ENCODE assay signal across 25 cellular contexts in genomic region chr10:90921906-90922305, GRCh38. TPM values are rescaled to one million over a fixed set of nuclear protein-coding genes. Genes with fewer than 3 reads are reported as not detected.
DNase-seq lines count a peak whose midpoint lies in the region; ATAC-seq, FAIRE-seq and TF ChIP-seq lines count a peak whose summit lies in the region.
"Had no signal": no experiment of that assay in that cellular context is flagged by ENCODE, and none has a peak within 500 bp of the region (broad histone marks: within the 10 kb centered on the region; RNA-seq: fewer than 3 reads in every experiment).

No MANE protein-coding gene starts in this region.

- no peaks in the 10 kb centered on the region for H3K9me1 ChIP-seq in endothelial cell of umbilical vein (replicated peaks; ENCODE audit: control insufficient read depth, extremely low read depth, insufficient read depth, low read length)

- peaks cover 18% of the 10 kb centered on the region for H3K36me3 Mint-ChIP-seq in HFFc6 (ENCODE audit: low read depth)
- H3K36me3 Mint-ChIP-seq: naive thymus-derived CD4-positive, alpha-beta T cell had no signal

- no CpG with 5 or more reads among the region's 3 CpGs for WGBS in trophoblast cell (ENCODE audit: extremely low coverage, insufficient coverage, insufficient read length)
- 93 to 94% methylated on average over 3 of the region's 3 CpGs for WGBS in GM23248 (ENCODE audit: low coverage in 1 of 2, low lambda C conversion rate in 2 of 2, missing lambda C conversion rate in 2 of 2), 2 experiments

- TF ChIP-seq CTCF in HFFc6 (IDR thresholded peaks at IDR 0.05) (no peak), endothelial cell of umbilical vein (IDR thresholded peaks at IDR 0.05; ENCODE audit: extremely low read depth in 1 of 2, insufficient read depth in 1 of 2, low read depth in 1 of 2, low read length in 2 of 2) (no peak)

- no peaks in the 10 kb centered on the region for H3K27me3 ChIP-seq in ACC112 (ENCODE audit: insufficient read depth, low read length)
- no peaks in the 10 kb centered on the region for H3K27me3 ChIP-seq in endothelial cell of umbilical vein (ENCODE audit: control insufficient read depth in 2 of 2, insufficient read depth in 2 of 2, low read length in 2 of 2)
- no peaks in the 10 kb centered on the region for H3K27me3 ChIP-seq in trophoblast cell (ENCODE audit: insufficient read depth, low read length)
- H3K27me3 ChIP-seq in GM23248 (replicated peaks; ENCODE audit: insufficient read depth), result no peaks in the 10 kb centered on the region
- H3K27me3 ChIP-seq: suprapubic skin had no signal

- H3K9me2 ChIP-seq in GM23248 (ENCODE audit: insufficient read depth), result no peaks in the 10 kb centered on the region

- H4K20me1 ChIP-seq in endothelial cell of umbilical vein (replicated peaks; ENCODE audit: control insufficient read depth, extremely low read depth, insufficient read depth, low read length), result no peaks in the 10 kb centered on the region
- no peaks in the 10 kb centered on the region for H4K20me1 ChIP-seq in GM23248 (ENCODE audit: insufficient read depth)

- TF ChIP-seq POLR2A in endothelial cell of umbilical vein (IDR thresholded peaks at IDR 0.05; ENCODE audit: low read depth, low read length), result no peak

- no peak overlapping the region for H3K18ac ChIP-seq in trophoblast cell (ENCODE audit: low read length)

- peak overlapping the region; percentile 83 for H2BK120ac ChIP-seq in trophoblast cell (ENCODE audit: insufficient read depth, low read length, poor library complexity)

- H2AK5ac ChIP-seq in trophoblast cell (ENCODE audit: low read length), result no peak overlapping the region

- H3K4me3 Mint-ChIP-seq in HFFc6, result no peak overlapping the region
- H3K4me3 Mint-ChIP-seq: activated naive CD8-positive, alpha-beta T cell treated with anti-CD3 and anti-CD28 coated beads, Interleukin-2, amount 50 U/mL, for 24 hours; activated T-cell treated with anti-CD3 and anti-CD28 coated beads, Interleukin-2, amount 50 U/mL, for 72 hours; central memory CD8-positive, alpha-beta T cell; IgD-negative memory B cell; naive thymus-derived CD4-positive, alpha-beta T cell; T-helper 17 cell had no signal

- H4K12ac ChIP-seq in trophoblast cell (ENCODE audit: low read depth, low read length), result no peak overlapping the region

- peaks cover 11% of the 10 kb centered on the region for H3K79me1 ChIP-seq in trophoblast cell (ENCODE audit: low read length)

- H3K27ac ChIP-seq in ACC112 (ENCODE audit: low read depth, low read length) (peak overlapping the region; percentile 87), endothelial cell of umbilical vein (ENCODE audit: insufficient read depth, low read depth, low read length) (peak overlapping the region; percentile 82), trophoblast cell (ENCODE audit: low read depth, low read length) (peak overlapping the region; percentile 46), GM23248 (no peak overlapping the region; the same call in 1 of the 2 replicates)
- H3K27ac ChIP-seq: esophagus squamous epithelium, foreskin keratinocyte, SK-N-MC, skin epidermis, suprapubic skin had no signal

- BruUV-seq in endothelial cell of umbilical vein (replicated peaks; lab: Mats Ljungman, UMichigan), result TSS peak; percentile 43

- H3K4me1 ChIP-seq in ACC112 (ENCODE audit: control insufficient read depth, insufficient read depth, low read length, unreplicated experiment), result peaks cover 50% of the 10 kb centered on the region
- peaks cover 21% of the 10 kb centered on the region for H3K4me1 ChIP-seq in endothelial cell of umbilical vein (ENCODE audit: control insufficient read depth, extremely low read depth, insufficient read depth, low read length)
- peaks cover 0 to 2% of the 10 kb centered on the region in 2 experiments for H3K4me1 ChIP-seq in trophoblast cell (ENCODE audit: control insufficient read depth in 1 of 2, insufficient read depth in 2 of 2, low read length in 2 of 2)
- H3K4me1 ChIP-seq in GM23248 (ENCODE audit: insufficient read depth), result peaks cover 32% of the 10 kb centered on the region
- H3K4me1 ChIP-seq: esophagus squamous epithelium, suprapubic skin had no signal

- ATAC-seq in HG03521 (IDR thresholded peaks at IDR 0.05; ENCODE audit: unreplicated experiment) (no peak), GM18519 (IDR thresholded peaks at IDR 0.05; ENCODE audit: low FRiP score, unreplicated experiment) (no peak)
- ATAC-seq in activated CD4-positive, CD25-positive, alpha-beta regulatory T cell treated with anti-CD3 and anti-CD28 coated beads, Interleukin-2, amount 50 U/mL, for 24 hours, result no peak
- ATAC-seq: activated naive CD8-positive, alpha-beta T cell treated with anti-CD3 and anti-CD28 coated beads, Interleukin-2, amount 50 U/mL, for 24 hours; activated T-cell treated with anti-CD3 and anti-CD28 coated beads, Interleukin-2, amount 50 U/mL, for 72 hours; naive thymus-derived CD4-positive, alpha-beta T cell; T-helper 17 cell had no signal

- FAIRE-seq in endothelial cell of umbilical vein (lab: Jason Lieb, UNC), result no peak
- FAIRE-seq: GM12892 had no signal

- no peaks in the 10 kb centered on the region for H3F3A ChIP-seq in GM23248 (ENCODE audit: insufficient read depth)

- H3K36me3 ChIP-seq in ACC112 (ENCODE audit: insufficient read depth, low read length), result peaks cover 22% of the 10 kb centered on the region
- H3K36me3 ChIP-seq in endothelial cell of umbilical vein (ENCODE audit: control insufficient read depth in 2 of 2, extremely low read depth in 1 of 2, insufficient read depth in 2 of 2, low read length in 2 of 2), result peaks cover 0 to 22% of the 10 kb centered on the region in 2 experiments
- peaks cover 5 to 7% of the 10 kb centered on the region in 2 experiments for H3K36me3 ChIP-seq in trophoblast cell (ENCODE audit: control insufficient read depth in 1 of 2, insufficient read depth in 2 of 2, low read length in 2 of 2)
- H3K36me3 ChIP-seq in GM23248 (ENCODE audit: low read depth), result no peaks in the 10 kb centered on the region
- H3K36me3 ChIP-seq: esophagus squamous epithelium, suprapubic skin had no signal

- no peak for DNase-seq in HFFc6
- DNase-seq in endothelial cell of umbilical vein (ENCODE audit: low read depth, low spot score), result no peak
- DNase-seq in trophoblast cell, result no peak
- DNase-seq in GM23248, result no peak
- DNase-seq: activated CD4-positive, alpha-beta T cell treated with anti-CD3 and anti-CD28 coated beads, Interleukin-2, amount 50 U/mL, for 48 hours; activated naive CD8-positive, alpha-beta T cell treated with anti-CD3 and anti-CD28 coated beads, Interleukin-2, amount 50 U/mL, for 24 hours; activated T-cell treated with anti-CD3 and anti-CD28 coated beads, Interleukin-2, amount 50 U/mL, for 72 hours; C1 segment of cervical spinal cord; esophagus squamous epithelium; naive thymus-derived CD4-positive, alpha-beta T cell; NCI-H2107; NCI-H774; stimulated activated naive CD4-positive, alpha-beta T cell treated with Interleukin-2 at 50 U/mL for 16 hours; T-helper 17 cell had no signal

- H2AFZ ChIP-seq in ACC112 (ENCODE audit: low read length, unreplicated experiment), result no peak overlapping the region
- no peak overlapping the region for H2AFZ ChIP-seq in endothelial cell of umbilical vein (ENCODE audit: low read depth, low read length)
- no peak overlapping the region for H2AFZ ChIP-seq in trophoblast cell (ENCODE audit: insufficient read depth, low read length, poor library complexity)
- H2AFZ ChIP-seq in GM23248, result no peak overlapping the region

- CTCF ChIA-PET in endothelial cell of umbilical vein (lab: Charles Lee), result interaction anchor here (1.0 to 4.7 kb wide), 6 partner anchors 8 to 329 kb away, joined by 3 to 27 read pairs (median 12); no protein-coding TSS in a partner anchor

- H3K27me3 Mint-ChIP-seq in HFFc6 (ENCODE audit: insufficient read depth), result no peaks in the 10 kb centered on the region
- H3K27me3 Mint-ChIP-seq: IgD-negative memory B cell had no signal

- H3K4ac ChIP-seq in trophoblast cell (ENCODE audit: low read depth, low read length), result no peak overlapping the region

- peaks cover 31% of the 10 kb centered on the region for H3K79me2 ChIP-seq in ACC112 (ENCODE audit: control insufficient read depth, insufficient read depth, low read length, unreplicated experiment)
- peaks cover 41% of the 10 kb centered on the region for H3K79me2 ChIP-seq in endothelial cell of umbilical vein (ENCODE audit: control insufficient read depth, insufficient read depth, low read length)
- peaks cover 3% of the 10 kb centered on the region for H3K79me2 ChIP-seq in trophoblast cell (ENCODE audit: control insufficient read depth, insufficient read depth, low read length, poor library complexity)
- H3K79me2 ChIP-seq in GM23248 (ENCODE audit: insufficient read depth), result no peaks in the 10 kb centered on the region

- peaks cover 68% of the 10 kb centered on the region for H3K4me1 Mint-ChIP-seq in HFFc6 (ENCODE audit: low read depth)
- H3K4me1 Mint-ChIP-seq: activated naive CD8-positive, alpha-beta T cell treated with anti-CD3 and anti-CD28 coated beads, Interleukin-2, amount 50 U/mL, for 24 hours; central memory CD8-positive, alpha-beta T cell; T-helper 17 cell had no signal

- H3K14ac ChIP-seq in trophoblast cell (ENCODE audit: low read length), result no peak overlapping the region

- H2BK5ac ChIP-seq in trophoblast cell (ENCODE audit: low read depth, low read length, poor library complexity), result peak overlapping the region; percentile 72

- H3K4me2 ChIP-seq in endothelial cell of umbilical vein (ENCODE audit: insufficient read depth, low read length) (peak overlapping the region; percentile 46), trophoblast cell (ENCODE audit: low read length) (no peak overlapping the region), GM23248 (ENCODE audit: unreplicated experiment) (no peak overlapping the region)

- H3K9ac ChIP-seq in endothelial cell of umbilical vein (replicated peaks; ENCODE audit: extremely low read depth, insufficient read depth, low read length), result peak overlapping the region; percentile 62
- H3K9ac ChIP-seq in trophoblast cell (ENCODE audit: low read length), result no peak overlapping the region
- H3K9ac ChIP-seq in GM23248, result no peak overlapping the region

- POLR2A ChIA-PET in endothelial cell of umbilical vein (lab: Charles Lee), result interaction anchor here (0.6 to 3.2 kb wide), 3 partner anchors 9 to 325 kb away, joined by 3 to 71 read pairs (median 22); no protein-coding TSS in a partner anchor

- intact Hi-C loops in endothelial cell of umbilical vein (cut with micrococcal nuclease), result loop anchor here (1.0 to 2.0 kb wide), 5 partner anchors 9 to 488 kb away; partner anchors contain the start of gene HECTD2

- dilution Hi-C loops in endothelial cell of umbilical vein (cut with MboI; ENCODE audit: extremely low pct_ligation_motif_present, low sequenced_read_pairs), result no loop called here

- peak overlapping the region; percentile 35 for H4K91ac ChIP-seq in trophoblast cell (ENCODE audit: low read depth, low read length)

- H3K27ac Mint-ChIP-seq in HFFc6, result peak overlapping the region; percentile 74
- H3K27ac Mint-ChIP-seq: activated naive CD8-positive, alpha-beta T cell treated with anti-CD3 and anti-CD28 coated beads, Interleukin-2, amount 50 U/mL, for 24 hours; activated T-cell treated with anti-CD3 and anti-CD28 coated beads, Interleukin-2, amount 50 U/mL, for 72 hours; IgD-negative memory B cell; naive thymus-derived CD4-positive, alpha-beta T cell; T-helper 17 cell had no signal

- no peaks in the 10 kb centered on the region for H3K9me3 Mint-ChIP-seq in HFFc6
- H3K9me3 Mint-ChIP-seq: activated naive CD8-positive, alpha-beta T cell treated with anti-CD3 and anti-CD28 coated beads, Interleukin-2, amount 50 U/mL, for 24 hours; activated T-cell treated with anti-CD3 and anti-CD28 coated beads, Interleukin-2, amount 50 U/mL, for 72 hours; central memory CD8-positive, alpha-beta T cell; IgD-negative memory B cell; naive thymus-derived CD4-positive, alpha-beta T cell had no signal

- H3K23ac ChIP-seq in trophoblast cell (ENCODE audit: low read length), result no peak overlapping the region

- H3K4me3 ChIP-seq in ACC112 (ENCODE audit: low read depth, low read length), result no peak overlapping the region
- peak overlapping the region in 1 of 3 experiments; percentile 98 for H3K4me3 ChIP-seq in endothelial cell of umbilical vein (replicated peaks in 1 of 3; ENCODE audit: insufficient read depth in 1 of 3, low read depth in 1 of 3, low read length in 3 of 3)
- no peak overlapping the region for H3K4me3 ChIP-seq in trophoblast cell (ENCODE audit: low read depth, low read length)
- no peak overlapping the region for H3K4me3 ChIP-seq in GM23248
- H3K4me3 ChIP-seq: esophagus squamous epithelium, SK-N-MC, skin epidermis, suprapubic skin had no signal

- H2BK12ac ChIP-seq in trophoblast cell (ENCODE audit: low read length), result peak overlapping the region; percentile 30

- H3K9me3 ChIP-seq in endothelial cell of umbilical vein (replicated peaks; ENCODE audit: control insufficient read depth, insufficient read depth, low read length), result no peaks in the 10 kb centered on the region
- no peaks in the 10 kb centered on the region for H3K9me3 ChIP-seq in trophoblast cell (ENCODE audit: insufficient read depth, low read depth, low read length)
- H3K9me3 ChIP-seq in GM23248 (ENCODE audit: low read depth), result no peaks in the 10 kb centered on the region
- H3K9me3 ChIP-seq: esophagus squamous epithelium, suprapubic skin had no signal

- in situ Hi-C loops in GM23248 (cut with MboI), result no loop called here

- H4K8ac ChIP-seq in trophoblast cell (ENCODE audit: low read depth, low read length), result peak overlapping the region; percentile 35

RNA-seq across cellular contexts. Expression of gene ANKRD1, which starts 1.0 kb away (rescaled TPM):
- total RNA-seq in HFFc6 (2021; fragmentation: NEBNext Ultra II Directional; extraction: Animal tissue kit (Norgen Biotek cat#: 25700)), result 10 to 100 TPM in 2 of 6 experiments, 1 to 10 TPM in 4; 4.9 to 15.8 (median 5.9) TPM
- total RNA-seq in endothelial cell of umbilical vein, result 591 and 664 TPM in 2 replicates
- polyA plus RNA-seq in endothelial cell of umbilical vein (527 and 593 TPM in 2 replicates), GM23248 (2016; fragmentation: Nextera tagmentation; extraction: Ambion mirVana) (3.6 and 3.7 TPM in 2 replicates)
- polyA plus RNA-seq in endothelial cell of umbilical vein (2011; cell fraction: cytosol; rRNA removed), result 797 and 830 TPM in 2 replicates
- polyA plus RNA-seq in endothelial cell of umbilical vein (2011; cell fraction: nucleus; rRNA removed), result 1,251 and 1,651 TPM in 2 replicates
- polyA plus RNA-seq in endothelial cell of umbilical vein (2012), result 949 and 994 TPM in 2 replicates
- polyA minus RNA-seq in endothelial cell of umbilical vein, result 587 and 687 TPM in 2 replicates
- polyA minus RNA-seq in endothelial cell of umbilical vein (2011; cell fraction: cytosol; rRNA and poly(A)+ RNA removed), result 1.2 TPM
- 237 and 300 TPM in 2 replicates for polyA minus RNA-seq in endothelial cell of umbilical vein (2011; cell fraction: nucleus; rRNA and poly(A)+ RNA removed)
- polyA plus RNA-seq in trophoblast cell (2013), result 319 and 331 TPM in 2 replicates
- total RNA-seq in GM23248 (2014; rRNA removed; shearing (Covaris generic)), result 8.3 and 10.9 TPM in 2 replicates
- total RNA-seq: activated T-cell treated with anti-CD3 and anti-CD28 coated beads, Interleukin-2, amount 50 U/mL, for 72 hours; esophagus squamous epithelium; foreskin keratinocyte; naive thymus-derived CD4-positive, alpha-beta T cell; T-helper 17 cell had no signal
- polyA plus RNA-seq: IgD-negative memory B cell; naive thymus-derived CD4-positive, alpha-beta T cell had no signal

RNA-seq across cellular contexts. Expression of gene RPP30, which starts 50.1 kb away (rescaled TPM):
- total RNA-seq in HFFc6 (2021; fragmentation: NEBNext Ultra II Directional; extraction: Animal tissue kit (Norgen Biotek cat#: 25700)), result 10 to 100 TPM; 31.2 to 48.3 (median 42.4) TPM
- total RNA-seq in endothelial cell of umbilical vein, result 44.3 and 47.8 TPM in 2 replicates
- polyA plus RNA-seq in endothelial cell of umbilical vein, result 15.1 and 21.1 TPM in 2 replicates
- 27.7 and 28.5 TPM in 2 replicates for polyA plus RNA-seq in endothelial cell of umbilical vein (2011; cell fraction: cytosol; rRNA removed)
- 44.9 and 55.1 TPM in 2 replicates for polyA plus RNA-seq in endothelial cell of umbilical vein (2011; cell fraction: nucleus; rRNA removed)
- polyA plus RNA-seq in endothelial cell of umbilical vein (2012), result 45.0 and 81.4 TPM in 2 replicates
- polyA minus RNA-seq in endothelial cell of umbilical vein, result 16.3 and 25.9 TPM in 2 replicates
- 29.7 TPM for polyA minus RNA-seq in endothelial cell of umbilical vein (2011; cell fraction: cytosol; rRNA and poly(A)+ RNA removed)
- 18.5 and 26.4 TPM in 2 replicates for polyA minus RNA-seq in endothelial cell of umbilical vein (2011; cell fraction: nucleus; rRNA and poly(A)+ RNA removed)
- 48.8 and 50.6 TPM in 2 replicates for polyA plus RNA-seq in trophoblast cell (2013)
- 31.3 and 31.5 TPM in 2 replicates for total RNA-seq in GM23248 (2014; rRNA removed; shearing (Covaris generic))
- polyA plus RNA-seq in GM23248 (2016; fragmentation: Nextera tagmentation; extraction: Ambion mirVana), result 51.1 and 54.6 TPM in 2 replicates

Comparison
In these comparisons a context has a peak if more than half of its experiments do, and no peak if none do; other contexts are left out.
1. RNA of gene ANKRD1, which starts 1.0 kb away (total RNA-seq): 591 to 664 TPM in endothelial cell of umbilical vein; 8.3 to 10.9 TPM in GM23248 and 4.9 to 15.8 TPM in HFFc6; every median in the first group is over 10 times any median in the second.